8 cellular contexts compared by ENCODE assay signal in genomic region chr5:56479701-56480304, GRCh38.
A peak's percentile ranks its signal among the peaks of the same experiment; 100 is the strongest.
DNase-seq lines count a peak whose midpoint lies in the region; ATAC-seq, FAIRE-seq and TF ChIP-seq lines count a peak whose summit lies in the region.

No MANE protein-coding gene starts in this region.

- no peaks in the 10 kb centered on the region for H3K9me1 ChIP-seq in keratinocyte (ENCODE audit: control insufficient read depth, extremely low read depth, insufficient read depth, low read length)

- H3K27me3 ChIP-seq in GM06990 (replicated peaks; ENCODE audit: control insufficient read depth, insufficient read depth, low read length) = no peaks in the 10 kb centered on the region
- no peaks in the 10 kb centered on the region for H3K27me3 ChIP-seq in keratinocyte (ENCODE audit: control insufficient read depth, extremely low read depth, insufficient read depth, low read length)
- H3K27me3 ChIP-seq in H7 (ENCODE audit: control insufficient read depth, insufficient read depth, low read length) = peaks cover 22% of the 10 kb centered on the region

- no peak for FAIRE-seq in keratinocyte (lab: Jason Lieb, UNC)

- peak; percentile 38 for ATAC-seq in HG03159 (IDR thresholded peaks at IDR 0.05; ENCODE audit: unreplicated experiment)
- ATAC-seq in HG03565 (IDR thresholded peaks at IDR 0.05; ENCODE audit: unreplicated experiment) = no peak

- no peaks in the 10 kb centered on the region for H3K9me3 ChIP-seq in keratinocyte (ENCODE audit: control insufficient read depth, low read depth, low read length)

- H3K9ac ChIP-seq in keratinocyte (ENCODE audit: control insufficient read depth, extremely low read depth, insufficient read depth, low read length) = peak overlapping the region; percentile 62

- H3K4me3 ChIP-seq in GM06990 (replicated peaks; ENCODE audit: low read depth, low read length) (peak overlapping the region; percentile 56), keratinocyte (ENCODE audit: control insufficient read depth in 2 of 3, extremely low read depth in 1 of 3, insufficient read depth in 2 of 3, low read depth in 1 of 3, low read length in 3 of 3) (peak overlapping the region in 2 of 3 experiments; percentile 66 to 79), H7 (ENCODE audit: insufficient read depth, low read depth, low read length) (no peak overlapping the region)

- peak overlapping the region; percentile 97 for H3K4me2 ChIP-seq in keratinocyte (ENCODE audit: control insufficient read depth, extremely low read depth, insufficient read depth, low read depth, low read length)

- dilution Hi-C loops in keratinocyte (cut with MboI; ENCODE audit: extremely low pct_ligation_motif_present, low sequenced_read_pairs) = no loop called here

- H4K20me1 ChIP-seq in keratinocyte (ENCODE audit: control insufficient read depth, extremely low read depth, insufficient read depth, low read length) = no peaks in the 10 kb centered on the region

- TF ChIP-seq CTCF in GM06990 (IDR thresholded peaks at IDR 0.05; ENCODE audit: insufficient read depth, low read length, poor library complexity, severe bottlenecking) = no peak
- no peak for TF ChIP-seq CTCF in keratinocyte (optimal IDR thresholded peaks at IDR 0.05 in 1 of 3, IDR thresholded peaks at IDR 0.05 in 1 of 3, conservative IDR thresholded peaks at IDR 0.05 in 1 of 3; ENCODE audit: extremely low read depth in 1 of 3, insufficient read depth in 2 of 3, low read length in 3 of 3)

- peaks cover 23% of the 10 kb centered on the region for H3K4me1 ChIP-seq in keratinocyte (ENCODE audit: control insufficient read depth, extremely low read depth, insufficient read depth, low read length)

- peak overlapping the region; percentile 23 for H3K27ac ChIP-seq in keratinocyte (ENCODE audit: control insufficient read depth, insufficient read depth, low read length)

- H3K79me2 ChIP-seq in keratinocyte (ENCODE audit: control insufficient read depth, insufficient read depth, low read length) = no peaks in the 10 kb centered on the region

- DNase-seq in GM06990 (ENCODE audit: extremely low read depth, insufficient read length) (peak; percentile 24), keratinocyte (ENCODE audit: low read depth, low spot score) (no peak), amniotic stem cell (lab: John Stamatoyannopoulos, UW) (no peak), H7 (no peak)
- peak; percentile 47 for DNase-seq in activated effector memory CD4-positive, alpha-beta T cell treated with Interleukin-2 at 50 U/mL for 16 hours
- DNase-seq in stimulated activated naive CD4-positive, alpha-beta T cell treated with Interleukin-2 at 50 U/mL for 16 hours (lab: John Stamatoyannopoulos, UW) = peak; percentile 32

- H3K36me3 ChIP-seq in GM06990 (ENCODE audit: control insufficient read depth, insufficient read depth, low read length) (no peaks in the 10 kb centered on the region), keratinocyte (ENCODE audit: control insufficient read depth in 2 of 2, extremely low read depth in 1 of 2, insufficient read depth in 2 of 2, low read length in 2 of 2) (no peaks in the 10 kb centered on the region), H7 (replicated peaks; ENCODE audit: control insufficient read depth, insufficient read depth, low read length) (no peaks in the 10 kb centered on the region)

- H2AFZ ChIP-seq in keratinocyte (ENCODE audit: control insufficient read depth, low read length) = peak overlapping the region; percentile 95

Comparison
In these comparisons a context has a peak if more than half of its experiments do, and no peak if none do; other contexts are left out.
1. DNase-seq: peak in GM06990 (single experiment), activated effector memory CD4-positive, alpha-beta T cell treated with Interleukin-2 at 50 U/mL for 16 hours (single experiment) and stimulated activated naive CD4-positive, alpha-beta T cell treated with Interleukin-2 at 50 U/mL for 16 hours (single experiment); none in keratinocyte (single experiment), amniotic stem cell (single experiment) and H7 (single experiment).